Comparison of ENCODE assay signal across 20 cellular contexts in genomic region chr7:128215739-128216138, GRCh38. TPM values are rescaled to one million over a fixed set of nuclear protein-coding genes. Genes with fewer than 3 reads are reported as not detected.
DNase-seq lines count a peak whose midpoint lies in the region; ATAC-seq, FAIRE-seq and TF ChIP-seq lines count a peak whose summit lies in the region.
"Had no signal": no experiment of that assay in that cellular context is flagged by ENCODE, and none has a peak within 500 bp of the region (broad histone marks: within the 10 kb centered on the region; RNA-seq: fewer than 3 reads in every experiment).

No MANE protein-coding gene starts in this region.

- H3K27ac ChIP-seq in kidney (ENCODE audit: low read depth in 2 of 2, low read length in 2 of 2): no peak overlapping the region
- H3K27ac ChIP-seq: colonic mucosa, pancreas had no signal

- H3K36me3 ChIP-seq in kidney (ENCODE audit: control insufficient read depth in 1 of 2, insufficient read depth in 2 of 2, low read length in 2 of 2): no peaks in the 10 kb centered on the region
- H3K36me3 ChIP-seq: colonic mucosa, pancreas had no signal

- no peak for TF ChIP-seq CTCF in kidney (IDR thresholded peaks at IDR 0.05; ENCODE audit: borderline replicate concordance, extremely low read depth, insufficient read depth)

- DNase-seq in AG08396 (ENCODE audit: low spot score) (peak; percentile 59), HTR-8/SVneo (ENCODE audit: insufficient read length, low spot score) (peak; percentile 19), astrocyte of the hippocampus (ENCODE audit: low read depth, low spot score) (peak; percentile 57), hepatic stellate cell (ENCODE audit: low spot score) (peak; percentile 70), kidney (no peak), HK-2 (ENCODE audit: unreplicated experiment) (no peak)
- DNase-seq: activated CD8-positive, alpha-beta T cell treated with anti-CD3 and anti-CD28 coated beads for 36 hours; AML-193; colonic mucosa; left cardiac atrium; NCI-H1930; NCI-H526 treated with DMSO at 0.1 percent for 48 hours; pancreas; stimulated activated naive CD4-positive, alpha-beta T cell treated with Interleukin-2 at 50 U/mL for 16 hours had no signal

- ATAC-seq in GM18502 (IDR thresholded peaks at IDR 0.05; ENCODE audit: poor library complexity, unreplicated experiment): no peak
- ATAC-seq in GM18519 (IDR thresholded peaks at IDR 0.05; ENCODE audit: low FRiP score, unreplicated experiment): no peak
- ATAC-seq: activated CD8-positive, alpha-beta T cell treated with anti-CD3 and anti-CD28 coated beads for 36 hours; Panc1; pancreas had no signal

- FAIRE-seq in HTR-8/SVneo (lab: Jason Lieb, UNC) (no peak), kidney (lab: Jason Lieb, UNC) (no peak)
- FAIRE-seq: pancreas, urothelium cell line had no signal

- H3K4me3 ChIP-seq in kidney (ENCODE audit: low read length in 2 of 2): no peak overlapping the region
- H3K4me3 ChIP-seq: colonic mucosa, pancreas, smooth muscle cell had no signal

- H3K9me3 ChIP-seq in kidney (ENCODE audit: control insufficient read depth in 1 of 2, low read length in 2 of 2): no peaks in the 10 kb centered on the region
- H3K9me3 ChIP-seq: colonic mucosa, pancreas had no signal

- H3K4me1 ChIP-seq in kidney (ENCODE audit: control insufficient read depth in 1 of 2, insufficient read depth in 1 of 2, low read depth in 1 of 2, low read length in 2 of 2): no peaks in the 10 kb centered on the region
- H3K4me1 ChIP-seq: colonic mucosa, pancreas had no signal

- intact Hi-C loops in kidney (cut with DNase I): no loop called here

- H3K9ac ChIP-seq in kidney (ENCODE audit: low read length in 2 of 2): no peak overlapping the region

RNA-seq across cellular contexts. Expression of gene LEP, which starts 25.3 kb away (rescaled TPM):
- not detected for total RNA-seq in kidney
- polyA plus RNA-seq in kidney (ENCODE audit: insufficient read depth, low read depth, low replicate concordance): not detected
- total RNA-seq: activated CD8-positive, alpha-beta T cell treated with anti-CD3 and anti-CD28 coated beads for 36 hours; activated T-helper 1 cell treated with anti-CD3 and anti-CD28 coated beads, Interleukin-12 subunit alpha, Interleukin-12 subunit beta, Interleukin-2, Interleukin-4 antibody, amounts not matched to agents 30 ng/mL and 10 ng/mL and 1 ng/mL, durations not matched to agents 14 hours and 24 hours and 36 hours; smooth muscle cell had no signal
- polyA plus RNA-seq: smooth muscle cell had no signal

Comparison
In these comparisons a context has a peak if more than half of its experiments do, and no peak if none do; other contexts are left out.
1. DNase-seq: peak in AG08396 (single experiment), HTR-8/SVneo (single experiment), astrocyte of the hippocampus (single experiment) and hepatic stellate cell (single experiment); none in kidney (single experiment) and HK-2 (single experiment).